In the genomic region with DNA sequence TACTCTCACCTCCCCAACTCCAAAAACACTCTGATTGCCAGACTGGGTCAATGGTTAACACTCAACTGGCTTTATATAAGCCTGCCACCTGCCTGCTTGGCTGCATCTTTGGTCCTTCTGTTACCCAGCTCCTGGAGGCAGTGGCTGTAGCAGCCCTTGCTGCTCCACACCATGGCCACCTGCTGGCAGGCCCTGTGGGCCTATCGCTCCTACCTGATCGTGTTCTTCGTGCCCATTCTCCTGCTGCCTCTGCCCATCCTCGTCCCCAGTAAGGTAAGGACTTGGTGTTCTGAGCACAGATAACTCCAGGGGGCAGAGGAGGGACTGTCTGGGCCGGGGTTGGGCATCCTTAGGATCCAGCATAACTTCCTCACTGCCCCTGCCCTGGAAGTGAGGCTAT, we compare ENCODE assay signal across 15 cellular contexts. TPM values are rescaled to one million over a fixed set of nuclear protein-coding genes. Genes with fewer than 3 reads are reported as not detected.
A peak's percentile ranks its signal among the peaks of the same experiment; 100 is the strongest.
DNase-seq lines count a peak whose midpoint lies in the region; ATAC-seq and TF ChIP-seq lines count a peak whose summit lies in the region.
"Had no signal": no experiment of that assay in that cellular context is flagged by ENCODE, and none has a peak within 500 bp of the region (broad histone marks: within the 10 kb centered on the region; RNA-seq: fewer than 3 reads in every experiment).

A gene with protein sequence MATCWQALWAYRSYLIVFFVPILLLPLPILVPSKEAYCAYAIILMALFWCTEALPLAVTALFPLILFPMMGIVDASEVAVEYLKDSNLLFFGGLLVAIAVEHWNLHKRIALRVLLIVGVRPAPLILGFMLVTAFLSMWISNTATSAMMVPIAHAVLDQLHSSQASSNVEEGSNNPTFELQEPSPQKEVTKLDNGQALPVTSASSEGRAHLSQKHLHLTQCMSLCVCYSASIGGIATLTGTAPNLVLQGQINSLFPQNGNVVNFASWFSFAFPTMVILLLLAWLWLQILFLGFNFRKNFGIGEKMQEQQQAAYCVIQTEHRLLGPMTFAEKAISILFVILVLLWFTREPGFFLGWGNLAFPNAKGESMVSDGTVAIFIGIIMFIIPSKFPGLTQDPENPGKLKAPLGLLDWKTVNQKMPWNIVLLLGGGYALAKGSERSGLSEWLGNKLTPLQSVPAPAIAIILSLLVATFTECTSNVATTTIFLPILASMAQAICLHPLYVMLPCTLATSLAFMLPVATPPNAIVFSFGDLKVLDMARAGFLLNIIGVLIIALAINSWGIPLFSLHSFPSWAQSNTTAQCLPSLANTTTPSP (plus strand): TSS at position 103 of the 400 bp plus-strand sequence. CDS start 69 bp downstream, at position 172.

- H3K27me3 Mint-ChIP-seq in activated CD4-positive, alpha-beta memory T cell treated with anti-CD3 and anti-CD28 coated beads for 36 hours, result no peaks in the 10 kb centered on the region
- H3K27me3 Mint-ChIP-seq in activated CD4-positive, alpha-beta memory T cell treated with anti-CD3 and anti-CD28 coated beads, Interleukin-2, amount 10 ng/mL, durations not matched to agents 7 days and 5 days, result no peaks in the 10 kb centered on the region

- peak; percentile 7 for DNase-seq in activated CD4-positive, alpha-beta memory T cell treated with anti-CD3 and anti-CD28 coated beads for 36 hours
- no peak for DNase-seq in activated CD4-positive, alpha-beta memory T cell treated with anti-CD3 and anti-CD28 coated beads, Interleukin-2, amount 10 ng/mL, durations not matched to agents 7 days and 5 days
- no peak for DNase-seq in PC-3
- DNase-seq in hepatocyte (ENCODE audit: low spot score), result no peak
- DNase-seq in stomach, result peak; percentile 52
- DNase-seq in occipital lobe (lab: John Stamatoyannopoulos, UW), result no peak
- no peak for DNase-seq in EL
- DNase-seq: activated CD8-positive, alpha-beta memory T cell treated with anti-CD3 and anti-CD28 coated beads, Interleukin-2, amount 50 U/mL, for 4 hours; IMR-90; NCI-H146; NCI-H526 treated with DMSO at 0.1 percent for 48 hours; SHP77 treated with DMSO at 0.1 percent for 48 hours had no signal

- no peak within 1 kb of the TSS for H3K9ac ChIP-seq in PC-3 (ENCODE audit: low read length)
- H3K9ac ChIP-seq: parathyroid adenoma had no signal

- no TSS peak for BruUV-seq in PC-3 (replicated peaks; lab: Mats Ljungman, UMichigan)

- H3K9me2 ChIP-seq in PC-3 (replicated peaks; ENCODE audit: low read length), result no peaks in the 10 kb centered on the region
- no peaks in the 10 kb centered on the region for H3K9me2 ChIP-seq in hepatocyte (replicated peaks; ENCODE audit: insufficient read depth)

- no peak within 1 kb of the TSS for H3K27ac ChIP-seq in PC-3 (ENCODE audit: low read length)
- no peak within 1 kb of the TSS for H3K27ac ChIP-seq in hepatocyte
- peak within 1 kb of the TSS in 1 of 5 donors; percentile 14 for H3K27ac ChIP-seq in stomach
- H3K27ac ChIP-seq: parathyroid adenoma had no signal

- no peak within 1 kb of the TSS for H3K27ac Mint-ChIP-seq in activated CD4-positive, alpha-beta memory T cell treated with anti-CD3 and anti-CD28 coated beads for 36 hours
- H3K27ac Mint-ChIP-seq in activated CD4-positive, alpha-beta memory T cell treated with anti-CD3 and anti-CD28 coated beads, Interleukin-2, amount 10 ng/mL, durations not matched to agents 7 days and 5 days, result no peak within 1 kb of the TSS

- WGBS in hepatocyte (ENCODE audit: low lambda C conversion rate, missing lambda C conversion rate), result 80% methylated on average over 5 of the region's 5 CpGs
- WGBS in stomach, 5 donors, result 40 to 64% (median 55%) methylated on average over 5 of the region's 5 CpGs

- TF ChIP-seq POLR2A in stomach (IDR thresholded peaks at IDR 0.05), result no peak

- no peak within 1 kb of the TSS for H3K4me2 ChIP-seq in PC-3 (ENCODE audit: low read length)
- no peak within 1 kb of the TSS for H3K4me2 ChIP-seq in hepatocyte

- intact Hi-C loops in activated CD4-positive, alpha-beta memory T cell treated with anti-CD3 and anti-CD28 coated beads for 36 hours (cut with micrococcal nuclease), result no loop called here
- intact Hi-C loops in PC-3 (cut with micrococcal nuclease) (no loop called here), stomach (cut with DNase I; ENCODE audit: low total_unique reads) (no loop called here)

- no peak within 1 kb of the TSS for H2AFZ ChIP-seq in PC-3 (ENCODE audit: low read length)
- H2AFZ ChIP-seq in hepatocyte, result no peak within 1 kb of the TSS
- H2AFZ ChIP-seq: parathyroid adenoma had no signal

- peaks cover 17% of the 10 kb centered on the region for H3K4me1 Mint-ChIP-seq in activated CD4-positive, alpha-beta memory T cell treated with anti-CD3 and anti-CD28 coated beads for 36 hours (ENCODE audit: low read depth)
- H3K4me1 Mint-ChIP-seq in activated CD4-positive, alpha-beta memory T cell treated with anti-CD3 and anti-CD28 coated beads, Interleukin-2, amount 10 ng/mL, durations not matched to agents 7 days and 5 days, result peaks cover 33% of the 10 kb centered on the region

- H3K9me3 ChIP-seq in PC-3 (ENCODE audit: low read length) (no peaks in the 10 kb centered on the region), hepatocyte (ENCODE audit: low read depth) (no peaks in the 10 kb centered on the region), stomach (no peaks in the 10 kb centered on the region)

- no peaks in the 10 kb centered on the region for H3K9me3 Mint-ChIP-seq in activated CD4-positive, alpha-beta memory T cell treated with anti-CD3 and anti-CD28 coated beads for 36 hours
- H3K9me3 Mint-ChIP-seq in activated CD4-positive, alpha-beta memory T cell treated with anti-CD3 and anti-CD28 coated beads, Interleukin-2, amount 10 ng/mL, durations not matched to agents 7 days and 5 days, result no peaks in the 10 kb centered on the region

- H3K36me3 Mint-ChIP-seq in activated CD4-positive, alpha-beta memory T cell treated with anti-CD3 and anti-CD28 coated beads for 36 hours, result no peaks in the 10 kb centered on the region
- no peaks in the 10 kb centered on the region for H3K36me3 Mint-ChIP-seq in activated CD4-positive, alpha-beta memory T cell treated with anti-CD3 and anti-CD28 coated beads, Interleukin-2, amount 10 ng/mL, durations not matched to agents 7 days and 5 days (ENCODE audit: low read depth)

- no peak within 1 kb of the TSS for H3K4me3 ChIP-seq in PC-3 (ENCODE audit: low read length)
- H3K4me3 ChIP-seq in hepatocyte, result no peak within 1 kb of the TSS
- H3K4me3 ChIP-seq in stomach, result no peak within 1 kb of the TSS

- no peak for TF ChIP-seq EP300 in stomach (IDR thresholded peaks at IDR 0.05)

- POLR2A ChIA-PET in activated CD4-positive, alpha-beta memory T cell treated with anti-CD3 and anti-CD28 coated beads for 36 hours (lab: Charles Lee), result no interaction called here
- POLR2A ChIA-PET in activated CD4-positive, alpha-beta memory T cell treated with anti-CD3 and anti-CD28 coated beads, Interleukin-2, amount 10 ng/mL, durations not matched to agents 7 days and 5 days (lab: Charles Lee), result no interaction called here
- POLR2A ChIA-PET in PC-3 (lab: Charles Lee; ENCODE audit: unreplicated experiment), result no interaction called here

- H3K4me1 ChIP-seq in PC-3 (ENCODE audit: insufficient read depth, low read length) (peaks cover 5% of the 10 kb centered on the region; the same call in 1 of the 2 replicates), hepatocyte (ENCODE audit: insufficient read depth) (peaks cover 17% of the 10 kb centered on the region), stomach (peaks cover 0 to 13% (median 8%) of the 10 kb centered on the region in 4 donors)
- H3K4me1 ChIP-seq: parathyroid adenoma had no signal

- CTCF ChIA-PET in activated CD4-positive, alpha-beta memory T cell treated with anti-CD3 and anti-CD28 coated beads for 36 hours (lab: Charles Lee), result no interaction called here
- CTCF ChIA-PET in activated CD4-positive, alpha-beta memory T cell treated with anti-CD3 and anti-CD28 coated beads, Interleukin-2, amount 10 ng/mL, durations not matched to agents 7 days and 5 days (lab: Charles Lee), result no interaction called here
- CTCF ChIA-PET in PC-3 (lab: Charles Lee), result interaction anchor here (0.8 kb wide), 1 partner anchor 24 kb away, joined by 3 read pairs; no protein-coding TSS in a partner anchor

- H3K4me3 Mint-ChIP-seq in activated CD4-positive, alpha-beta memory T cell treated with anti-CD3 and anti-CD28 coated beads for 36 hours, result no peak within 1 kb of the TSS
- H3K4me3 Mint-ChIP-seq in activated CD4-positive, alpha-beta memory T cell treated with anti-CD3 and anti-CD28 coated beads, Interleukin-2, amount 10 ng/mL, durations not matched to agents 7 days and 5 days, result no peak within 1 kb of the TSS

- no peaks in the 10 kb centered on the region for H4K20me1 ChIP-seq in PC-3 (ENCODE audit: low read length)
- no peaks in the 10 kb centered on the region for H4K20me1 ChIP-seq in hepatocyte (ENCODE audit: insufficient read depth, poor library complexity, severe bottlenecking)

- ATAC-seq in PC-3 (0 out of 2 replicates have a peak, but pooled peaks have one; percentile 17), HG02870 (IDR thresholded peaks at IDR 0.05; ENCODE audit: unreplicated experiment) (no peak)

- H3K36me3 ChIP-seq in PC-3 (ENCODE audit: low read depth, low read length) (no peaks in the 10 kb centered on the region), hepatocyte (replicated peaks; ENCODE audit: insufficient read depth, low read depth) (no peaks in the 10 kb centered on the region), stomach (no peaks in the 10 kb centered on the region)

- H3K79me2 ChIP-seq in PC-3 (ENCODE audit: low read length), result no peaks in the 10 kb centered on the region
- no peaks in the 10 kb centered on the region for H3K79me2 ChIP-seq in hepatocyte
- H3K79me2 ChIP-seq: parathyroid adenoma had no signal

- no peaks in the 10 kb centered on the region for H3K27me3 ChIP-seq in PC-3 (ENCODE audit: low read length)
- H3K27me3 ChIP-seq in hepatocyte, result no peaks in the 10 kb centered on the region
- no peaks in the 10 kb centered on the region for H3K27me3 ChIP-seq in stomach

- TF ChIP-seq CTCF in PC-3 (conservative IDR thresholded peaks at IDR 0.05; ENCODE audit: low read depth, low read length), result no peak
- peak; percentile 6 for TF ChIP-seq CTCF in hepatocyte (IDR thresholded peaks at IDR 0.05; ENCODE audit: poor library complexity)
- peak in 3 of 7 experiments; percentile 3 to 37 (median 11) for TF ChIP-seq CTCF in stomach (IDR thresholded peaks at IDR 0.05)

- no peaks in the 10 kb centered on the region for H3F3A ChIP-seq in PC-3 (ENCODE audit: low read length, unreplicated experiment)

RNA-seq across cellular contexts. Expression of the gene that starts here (rescaled TPM):
- total RNA-seq in activated CD4-positive, alpha-beta memory T cell treated with anti-CD3 and anti-CD28 coated beads for 36 hours, result not detected
- not detected for total RNA-seq in activated CD4-positive, alpha-beta memory T cell treated with anti-CD3 and anti-CD28 coated beads, Interleukin-2, amount 10 ng/mL, durations not matched to agents 7 days and 5 days
- not detected in 2 replicates for total RNA-seq in PC-3 (2014; rRNA removed)
- 1.2 and 2.0 TPM in 2 replicates for total RNA-seq in hepatocyte
- 1.1 and 2.0 TPM in 2 replicates for polyA plus RNA-seq in hepatocyte
- total RNA-seq in stomach, result 1 to 10 TPM in 1 of 5 donors, not detected in 4; 3.2 TPM
- under 1 TPM in 1 of 3 donors, not detected in 2; 0.15 TPM for polyA plus RNA-seq in stomach
- not detected for total RNA-seq in occipital lobe
- total RNA-seq: Daoy, IMR-90 had no signal
- polyA plus RNA-seq: IMR-90 had no signal

Comparison
In these comparisons a context has a peak if more than half of its experiments do, and no peak if none do; other contexts are left out.
1. Peak in DNase-seq in activated CD4-positive, alpha-beta memory T cell treated with anti-CD3 and anti-CD28 coated beads for 36 hours; RNA of the gene not detected or under 1 TPM.
2. Peak in ATAC-seq in PC-3; RNA of the gene not detected or under 1 TPM.